18 cellular contexts compared by ENCODE assay signal in genomic region chr14:73286598-73286997, GRCh38. TPM values are rescaled to one million over a fixed set of nuclear protein-coding genes. Genes with fewer than 3 reads are reported as not detected.
DNase-seq lines count a peak whose midpoint lies in the region; FAIRE-seq and TF ChIP-seq lines count a peak whose summit lies in the region.
"Had no signal": no experiment of that assay in that cellular context is flagged by ENCODE, and none has a peak within 500 bp of the region (broad histone marks: within the 10 kb centered on the region; RNA-seq: fewer than 3 reads in every experiment).

No MANE protein-coding gene starts in this region.

- no peak overlapping the region for H3K18ac ChIP-seq in H9 (ENCODE audit: insufficient read length, low read depth, low read length)
- H3K18ac ChIP-seq in H1 (ENCODE audit: extremely low read depth, low read length): no peak overlapping the region

- H3K27me3 ChIP-seq in H9 (ENCODE audit: insufficient read depth, low read length) (no peaks in the 10 kb centered on the region), OCI-LY1 (ENCODE audit: insufficient read depth, low read length) (no peaks in the 10 kb centered on the region), H1 (replicated peaks in 1 of 4; ENCODE audit: control insufficient read depth in 3 of 4, extremely low read depth in 1 of 4, insufficient read depth in 3 of 4, low read length in 3 of 4) (no peaks in the 10 kb centered on the region)
- H3K27me3 ChIP-seq: BLaER1 treated with 17β-estradiol and CSF1 and Interleukin-3, amounts not matched to agents 10 nM and 100 nM had no signal

- H4K5ac ChIP-seq in H9 (ENCODE audit: insufficient read length, low read depth, low read length): no peak overlapping the region
- H4K5ac ChIP-seq in H1 (ENCODE audit: insufficient read length, low read depth, low read length): peak overlapping the region; percentile 85

- DNase-seq in H9 (no peak), H1 (ENCODE audit: low read depth in 1 of 2, low spot score in 2 of 2) (no peak), iPS-NIHi7 (ENCODE audit: extremely low spot score) (peak; percentile 33), H4 (ENCODE audit: low spot score) (no peak), NCI-H1417 treated with DMSO at 0.1 percent for 48 hours (lab: John Stamatoyannopoulos, UW) (no peak), activated gamma-delta T cell treated with Interleukin-2 at 50 U/mL for 16 hours (no peak), NCI-H69 (lab: John Stamatoyannopoulos, UW) (no peak)
- DNase-seq: Calu3; CD8-positive, alpha-beta T cell; DMS79 treated with DMSO at 0.1 percent for 48 hours; GF-D8; KBM-7 had no signal

- H3K4me3 Mint-ChIP-seq in H9: no peak overlapping the region
- H3K4me3 Mint-ChIP-seq: B cell; CD8-positive, alpha-beta T cell; IgD-negative memory B cell had no signal

- peaks cover 14% of the 10 kb centered on the region; the same call in 1 of the 2 replicates for H3K4me1 ChIP-seq in H9 (ENCODE audit: insufficient read depth, low read length)
- peaks cover 9% of the 10 kb centered on the region for H3K4me1 ChIP-seq in OCI-LY1 (ENCODE audit: insufficient read depth, low read length, severe bottlenecking)
- H3K4me1 ChIP-seq in H1 (replicated peaks in 1 of 4; ENCODE audit: control insufficient read depth in 3 of 4, insufficient read depth in 4 of 4, low read length in 3 of 4): peaks cover 3 to 34% (median 25%) of the 10 kb centered on the region in 4 experiments; a peak in 6 of 7 replicates

- H3K23ac ChIP-seq in H9 (ENCODE audit: insufficient read length, low read depth, low read length) (no peak overlapping the region), H1 (ENCODE audit: insufficient read length) (no peak overlapping the region)

- H3K14ac ChIP-seq in H9 (ENCODE audit: insufficient read depth, low read length) (no peak overlapping the region), H1 (ENCODE audit: insufficient read length) (no peak overlapping the region)

- H3K27ac Mint-ChIP-seq in H9: no peak overlapping the region; a peak in 1 of 7 replicates
- H3K27ac Mint-ChIP-seq: B cell; CD8-positive, alpha-beta T cell; IgD-negative memory B cell had no signal

- H3K9me3 ChIP-seq in H9 (ENCODE audit: control insufficient read depth, low read depth, low read length): no peaks in the 10 kb centered on the region
- H3K9me3 ChIP-seq in OCI-LY1 (ENCODE audit: low read length): no peaks in the 10 kb centered on the region
- H3K9me3 ChIP-seq in H1 (ENCODE audit: insufficient read depth in 2 of 2, low read depth in 1 of 2, low read length in 1 of 2): no peaks in the 10 kb centered on the region
- H3K9me3 ChIP-seq: BLaER1 treated with 17β-estradiol and CSF1 and Interleukin-3, amounts not matched to agents 10 nM and 100 nM; HAP-1 had no signal

- no peak for TF ChIP-seq EP300 in H1 (IDR thresholded peaks at IDR 0.05; ENCODE audit: borderline replicate concordance in 1 of 2, low read depth in 2 of 2, low read length in 2 of 2)

- TF ChIP-seq RAD21 in H1 (IDR thresholded peaks at IDR 0.05 in 1 of 2, conservative IDR thresholded peaks at IDR 0.05 in 1 of 2; ENCODE audit: low read depth in 2 of 2, low read length in 2 of 2): no peak

- H3K4me1 Mint-ChIP-seq in H9: peaks cover 55 to 68% of the 10 kb centered on the region in 2 experiments

- H4K20me1 ChIP-seq in H9 (ENCODE audit: control insufficient read depth, insufficient read depth, insufficient read length) (no peaks in the 10 kb centered on the region), OCI-LY1 (ENCODE audit: insufficient read depth, low read length) (no peaks in the 10 kb centered on the region), H1 (replicated peaks in 1 of 2; ENCODE audit: control insufficient read depth in 1 of 2, insufficient read depth in 2 of 2, low read length in 2 of 2) (no peaks in the 10 kb centered on the region)

- no peak for TF ChIP-seq CTCF in H9 (conservative IDR thresholded peaks at IDR 0.05)
- no peak for TF ChIP-seq CTCF in OCI-LY1 (IDR thresholded peaks at IDR 0.05; ENCODE audit: low read length)
- TF ChIP-seq CTCF in H1 (IDR thresholded peaks at IDR 0.05; ENCODE audit: control extremely low read depth in 1 of 3, insufficient read depth in 1 of 3, low read depth in 1 of 3, low read length in 3 of 3): no peak

- no peak overlapping the region for H3T11ph ChIP-seq in H9 (ENCODE audit: low read length)

- peak; percentile 32 for FAIRE-seq in H1 (lab: Jason Lieb, UNC)
- FAIRE-seq: HepG2 had no signal

- WGBS in H9 (ENCODE audit: extremely low coverage, insufficient read length, low lambda C conversion rate): no CpG with 5 or more reads among the region's 2 CpGs
- WGBS in H1 (ENCODE audit: extremely low coverage in 1 of 2, insufficient coverage in 1 of 2, insufficient read length in 1 of 2, insufficient replicate concordance in 2 of 2, low coverage in 1 of 2, low lambda C conversion rate in 2 of 2, missing lambda C conversion rate in 1 of 2), 2 experiments: 4% methylated on average over 2 of the region's 2 CpGs; no CpG with 5 or more reads in 1 of the 2 experiments

- H4K91ac ChIP-seq in H9 (ENCODE audit: insufficient read length, low read depth, low read length): no peak overlapping the region
- H4K91ac ChIP-seq in H1 (replicated peaks; ENCODE audit: insufficient read length, low read length): no peak overlapping the region

- no peak overlapping the region for H3K4ac ChIP-seq in H9 (ENCODE audit: low read depth, low read length)
- no peak overlapping the region for H3K4ac ChIP-seq in H1 (replicated peaks; ENCODE audit: insufficient read length, low read depth, low read length)

- CTCF ChIA-PET in H1 (lab: Charles Lee; ENCODE audit: partially characterized antibody): interaction anchor here (1.5 to 4.3 kb wide), 2 partner anchors 9 to 16 kb away, joined by 3 to 26 read pairs; no protein-coding TSS in a partner anchor

- peaks cover 11% of the 10 kb centered on the region; the same call in 1 of the 2 replicates for H3K36me3 ChIP-seq in OCI-LY1 (ENCODE audit: insufficient read depth, low read length)
- H3K36me3 ChIP-seq in H1 (ENCODE audit: control insufficient read depth in 2 of 4, insufficient read depth in 4 of 4, low read length in 3 of 4): peaks cover 2 to 16% (median 8%) of the 10 kb centered on the region in 4 experiments; a peak in 4 of 8 replicates

- H2AK5ac ChIP-seq in H9 (ENCODE audit: insufficient read length, low read length) (no peak overlapping the region), H1 (ENCODE audit: low read depth, low read length) (no peak overlapping the region)

- no peaks in the 10 kb centered on the region for H3K9me2 ChIP-seq in OCI-LY1 (ENCODE audit: low read depth, low read length)

- H2AFZ ChIP-seq in H9 (ENCODE audit: low read length): no peak overlapping the region
- H2AFZ ChIP-seq in OCI-LY1 (ENCODE audit: low read length): no peak overlapping the region
- H2AFZ ChIP-seq in H1 (ENCODE audit: low read length): no peak overlapping the region

- no peak for TF ChIP-seq POLR2A in H1 (IDR thresholded peaks at IDR 0.05; ENCODE audit: control extremely low read depth in 1 of 2, low read depth in 2 of 2, low read length in 2 of 2)

- H3F3A ChIP-seq in OCI-LY1 (ENCODE audit: insufficient read depth, low read length): no peaks in the 10 kb centered on the region

- H2BK15ac ChIP-seq in H9 (ENCODE audit: low read depth, low read length) (no peak overlapping the region), H1 (ENCODE audit: low read length) (no peak overlapping the region)

- H2BK5ac ChIP-seq in H9 (ENCODE audit: insufficient read length, low read length) (no peak overlapping the region), H1 (ENCODE audit: low read depth, low read length) (no peak overlapping the region)

- H3K9ac ChIP-seq in H9 (ENCODE audit: extremely low read depth, insufficient read length, low read length): no peak overlapping the region
- H3K9ac ChIP-seq in OCI-LY1 (ENCODE audit: low read length): 0 out of 2 replicates have a peak overlapping the region, but pooled peaks have one; percentile 10
- H3K9ac ChIP-seq in H1 (replicated peaks in 1 of 4; ENCODE audit: extremely low read depth in 1 of 4, low read depth in 3 of 4, low read length in 3 of 4): no peak overlapping the region
- H3K9ac ChIP-seq: BLaER1 treated with 17β-estradiol and CSF1 and Interleukin-3, amounts not matched to agents 10 nM and 100 nM had no signal

- H3K9me3 Mint-ChIP-seq in H9: no peaks in the 10 kb centered on the region
- H3K9me3 Mint-ChIP-seq: CD8-positive, alpha-beta T cell; IgD-negative memory B cell had no signal

- H2BK12ac ChIP-seq in H9 (ENCODE audit: insufficient read length, low read depth, low read length) (no peak overlapping the region), H1 (ENCODE audit: low read depth, low read length) (no peak overlapping the region)

- H3K79me1 ChIP-seq in H9 (ENCODE audit: insufficient read depth, low read depth, low read length, poor library complexity, severe bottlenecking) (no peaks in the 10 kb centered on the region), H1 (ENCODE audit: low read depth, low read length) (no peaks in the 10 kb centered on the region)

- H3K27me3 Mint-ChIP-seq in H9 (ENCODE audit: low read depth): no peaks in the 10 kb centered on the region
- H3K27me3 Mint-ChIP-seq: B cell, IgD-negative memory B cell had no signal

- POLR2A ChIA-PET in H1 (lab: Charles Lee; ENCODE audit: partially characterized antibody): interaction anchor here (0.6 to 1.3 kb wide), 3 partner anchors 41 to 164 kb away, joined by 3 read pairs; no protein-coding TSS in a partner anchor

- peaks cover 0 to 26% (median 22%) of the 10 kb centered on the region in 3 experiments; a peak in 4 of 7 replicates for H3K36me3 Mint-ChIP-seq in H9 (ENCODE audit: insufficient read depth in 1 of 3, low read depth in 3 of 3)

- H3K56ac ChIP-seq in H9 (ENCODE audit: insufficient read length, low read depth, low read length): no peak overlapping the region
- no peak overlapping the region for H3K56ac ChIP-seq in H1 (replicated peaks; ENCODE audit: insufficient read length, low read depth, low read length)

- H4K8ac ChIP-seq in H9 (replicated peaks; ENCODE audit: insufficient read length, low read depth, low read length) (no peak overlapping the region), H1 (ENCODE audit: extremely low read depth, insufficient read depth, low read length) (no peak overlapping the region)

- H3K4me2 ChIP-seq in H9 (ENCODE audit: insufficient read depth, insufficient read length, low read length) (peak overlapping the region; percentile 26), OCI-LY1 (ENCODE audit: low read length) (no peak overlapping the region), H1 (ENCODE audit: insufficient read depth in 1 of 2, low read depth in 2 of 2, low read length in 2 of 2) (peak overlapping the region; percentile 54 to 55)
- H3K4me2 ChIP-seq: BLaER1 treated with 17β-estradiol and CSF1 and Interleukin-3, amounts not matched to agents 10 nM and 100 nM had no signal

- H2BK120ac ChIP-seq in H9 (ENCODE audit: low read depth, low read length, poor library complexity, severe bottlenecking): no peak overlapping the region
- no peak overlapping the region for H2BK120ac ChIP-seq in H1 (replicated peaks; ENCODE audit: low read depth, low read length)

- H3K79me2 ChIP-seq in H9 (ENCODE audit: insufficient read depth, low read length): no peaks in the 10 kb centered on the region
- no peaks in the 10 kb centered on the region for H3K79me2 ChIP-seq in OCI-LY1 (ENCODE audit: insufficient read depth, low read length)
- H3K79me2 ChIP-seq in H1 (ENCODE audit: control insufficient read depth in 1 of 2, insufficient read depth in 2 of 2, low read length in 2 of 2): no peaks in the 10 kb centered on the region

- no peaks in the 10 kb centered on the region for H3K23me2 ChIP-seq in H9 (ENCODE audit: insufficient read length, low read depth, low read length, poor library complexity, severe bottlenecking)
- no peaks in the 10 kb centered on the region for H3K23me2 ChIP-seq in H1 (ENCODE audit: low read depth, low read length)

- no peak overlapping the region for H3K27ac ChIP-seq in H9 (ENCODE audit: insufficient read length, low read depth, low read length)
- no peak overlapping the region for H3K27ac ChIP-seq in OCI-LY1 (ENCODE audit: low read depth, low read length, poor library complexity, severe bottlenecking)
- no peak overlapping the region for H3K27ac ChIP-seq in H1 (ENCODE audit: low read depth, low read length)
- H3K27ac ChIP-seq: BLaER1 treated with 17β-estradiol and CSF1 and Interleukin-3, amounts not matched to agents 10 nM and 100 nM had no signal

- H3K4me3 ChIP-seq in OCI-LY1 (ENCODE audit: low read depth, low read length, poor library complexity, severe bottlenecking) (no peak overlapping the region), H1 (ENCODE audit: extremely low read depth in 1 of 4, insufficient read depth in 2 of 4, low read depth in 3 of 4, low read length in 4 of 4) (peak overlapping the region in 1 of 4 experiments; percentile 44; a peak in 2 of 8 replicates)
- H3K4me3 ChIP-seq: BLaER1 treated with 17β-estradiol and CSF1 and Interleukin-3, amounts not matched to agents 10 nM and 100 nM; HAP-1 had no signal

- no peak overlapping the region for H2BK20ac ChIP-seq in H9 (ENCODE audit: low read depth, low read length, poor library complexity, severe bottlenecking)
- H2BK20ac ChIP-seq in H1 (ENCODE audit: low read length): no peak overlapping the region

RNA-seq across cellular contexts. Expression of gene PAPLN, which starts 49.3 kb away (rescaled TPM):
- 6.9 and 8.5 TPM in 2 replicates for total RNA-seq in H9 (2021)
- total RNA-seq in H1 (2021; fragmentation: NEBNext Ultra II Directional; extraction: Animal tissue kit (Norgen Biotek cat#: 25700)): 14.8 and 15.9 TPM in 2 replicates
- 25.6 and 33.7 TPM in 2 replicates for polyA plus RNA-seq in H1 (2011; rRNA removed)
- 34.9 TPM for polyA plus RNA-seq in H1 (2011; cell fraction: cytosol; rRNA removed)
- 176 TPM for polyA plus RNA-seq in H1 (2011; cell fraction: nucleus; rRNA removed)
- polyA plus RNA-seq in H1 (2012, experiment 1 of 2): 23.8 to 37.0 TPM (median 27.7 TPM) in 4 replicates
- polyA plus RNA-seq in H1 (2012, experiment 2 of 2): 10.2 TPM
- polyA plus RNA-seq in H1 (2013, experiment 1 of 2): 4.1 TPM
- 3.1 TPM for polyA plus RNA-seq in H1 (2013, experiment 2 of 2)
- 22.0 and 24.4 TPM in 2 replicates for polyA minus RNA-seq in H1 (2011; rRNA and poly(A)+ RNA removed)
- polyA minus RNA-seq in H1 (2011; cell fraction: cytosol; rRNA and poly(A)+ RNA removed): 22.1 TPM
- 58.7 TPM for polyA minus RNA-seq in H1 (2011; cell fraction: nucleus; rRNA and poly(A)+ RNA removed)
- not detected in 2 replicates for total RNA-seq in H4 (2014; rRNA removed; shearing (Covaris generic))
- total RNA-seq: CD8-positive, alpha-beta T cell; HepG2 had no signal
- polyA plus RNA-seq: HepG2 had no signal
